Comparison of ENCODE assay signal across 8 cellular contexts in the genomic region with DNA sequence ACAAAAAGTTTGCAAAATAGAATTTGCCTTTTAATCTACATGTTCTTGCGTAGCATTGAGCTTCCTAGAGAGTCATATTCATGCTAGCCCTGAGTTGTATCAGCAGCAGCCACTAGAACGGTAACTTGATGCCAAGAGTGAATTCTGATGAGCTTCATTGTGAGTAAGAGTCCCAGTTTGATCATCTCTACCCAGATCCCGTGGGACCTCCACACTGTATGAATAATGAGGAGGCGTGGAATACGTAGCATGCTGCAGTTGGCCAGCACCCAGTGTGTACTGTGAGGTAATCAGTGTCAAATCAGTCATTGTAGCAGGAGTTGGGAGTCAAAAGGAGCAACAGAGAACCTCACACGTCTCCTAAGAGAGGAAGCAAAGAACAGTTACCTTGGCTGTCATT.
DNase-seq lines count a peak whose midpoint lies in the region; ATAC-seq and TF ChIP-seq lines count a peak whose summit lies in the region.

No MANE protein-coding gene starts in this region.

- no peak for TF ChIP-seq CTCF in fibroblast of pulmonary artery (IDR thresholded peaks at IDR 0.05; ENCODE audit: low read length, missing control alignments)
- no peak for TF ChIP-seq CTCF in suprapubic skin (IDR thresholded peaks at IDR 0.05)

- no peaks in the 10 kb centered on the region for H3K27me3 ChIP-seq in suprapubic skin

- H3K27ac ChIP-seq in suprapubic skin, result no peak overlapping the region

- H3K9me3 Mint-ChIP-seq in activated T-cell treated with anti-CD3 and anti-CD28 coated beads, Interleukin-2, amount 50 U/mL, for 24 hours, result no peaks in the 10 kb centered on the region

- H3K4me1 Mint-ChIP-seq in activated T-cell treated with anti-CD3 and anti-CD28 coated beads, Interleukin-2, amount 50 U/mL, for 24 hours (ENCODE audit: low read depth), result no peaks in the 10 kb centered on the region

- H3K4me1 ChIP-seq in suprapubic skin, result peaks cover under 1% of the 10 kb centered on the region

- ATAC-seq in GM21786 (IDR thresholded peaks at IDR 0.05; ENCODE audit: unreplicated experiment), result no peak

- no peak overlapping the region for H3K4me3 Mint-ChIP-seq in activated T-cell treated with anti-CD3 and anti-CD28 coated beads, Interleukin-2, amount 50 U/mL, for 24 hours

- no peaks in the 10 kb centered on the region for H3K9me3 ChIP-seq in suprapubic skin

- TF ChIP-seq POLR2A in suprapubic skin (IDR thresholded peaks at IDR 0.05), result no peak

- DNase-seq in NCI-H146 (lab: John Stamatoyannopoulos, UW), result peak; percentile 25
- no peak for DNase-seq in NCI-H146 treated with DMSO at 0.1 percent for 48 hours (lab: John Stamatoyannopoulos, UW; ENCODE audit: unreplicated experiment)
- peak; percentile 78 to 83 for DNase-seq in NCI-H526 (lab: John Stamatoyannopoulos, UW)
- DNase-seq in fibroblast of pulmonary artery (ENCODE audit: low read depth), result peak; percentile 74
- DNase-seq in smooth muscle cell of the brain vasculature (ENCODE audit: low read depth, low spot score), result peak; percentile 40
- DNase-seq in activated T-cell treated with anti-CD3 and anti-CD28 coated beads, Interleukin-2, amount 50 U/mL, for 24 hours, result no peak
- no peak for DNase-seq in suprapubic skin (ENCODE audit: low spot score in 2 of 2)

- H3K4me3 ChIP-seq in fibroblast of pulmonary artery (replicated peaks; ENCODE audit: low read depth, low read length) (no peak overlapping the region), suprapubic skin (no peak overlapping the region)

- H3K27me3 Mint-ChIP-seq in activated T-cell treated with anti-CD3 and anti-CD28 coated beads, Interleukin-2, amount 50 U/mL, for 24 hours, result no peaks in the 10 kb centered on the region

- H3K36me3 ChIP-seq in suprapubic skin, result no peaks in the 10 kb centered on the region

- 47% methylated on average over 6 of the region's 6 CpGs for WGBS in suprapubic skin

- no peak overlapping the region for H3K27ac Mint-ChIP-seq in activated T-cell treated with anti-CD3 and anti-CD28 coated beads, Interleukin-2, amount 50 U/mL, for 24 hours

- H3K36me3 Mint-ChIP-seq in activated T-cell treated with anti-CD3 and anti-CD28 coated beads, Interleukin-2, amount 50 U/mL, for 24 hours (ENCODE audit: low read depth), result no peaks in the 10 kb centered on the region

- no peak for TF ChIP-seq EP300 in suprapubic skin (IDR thresholded peaks at IDR 0.05)

Comparison
In these comparisons a context has a peak if more than half of its experiments do, and no peak if none do; other contexts are left out.
1. DNase-seq: peak in NCI-H146 (single experiment), NCI-H526 (2 of 2), fibroblast of pulmonary artery (single experiment) and smooth muscle cell of the brain vasculature (single experiment); none in NCI-H146 treated with DMSO at 0.1 percent for 48 hours (single experiment), activated T-cell treated with anti-CD3 and anti-CD28 coated beads, Interleukin-2, amount 50 U/mL, for 24 hours (single experiment) and suprapubic skin (0 of 2).